ENCODE assay signal across 26 cellular contexts in genomic region chr6:81331526-81331925, GRCh38.
DNase-seq lines count a peak whose midpoint lies in the region; ATAC-seq and TF ChIP-seq lines count a peak whose summit lies in the region.
"Had no signal": no experiment of that assay in that cellular context is flagged by ENCODE, and none has a peak within 500 bp of the region (broad histone marks: within the 10 kb centered on the region; RNA-seq: fewer than 3 reads in every experiment).

No MANE protein-coding gene starts in this region.

- no peak overlapping the region for H3K9ac ChIP-seq in PC-3 (ENCODE audit: low read length)
- H3K9ac ChIP-seq: KMS-11 had no signal

- H3K9me3 Mint-ChIP-seq in WTC11 = peaks cover 2% of the 10 kb centered on the region
- H3K9me3 Mint-ChIP-seq in naive thymus-derived CD8-positive, alpha-beta T cell = peaks cover 0 to 20% (median 0%) of the 10 kb centered on the region in 9 donors
- H3K9me3 Mint-ChIP-seq: type B pancreatic cell had no signal

- H3K4me1 ChIP-seq in ACC112 (ENCODE audit: control insufficient read depth, insufficient read depth, low read length, unreplicated experiment) (peaks cover 11% of the 10 kb centered on the region), PC-3 (ENCODE audit: insufficient read depth, low read length) (no peaks in the 10 kb centered on the region)
- H3K4me1 ChIP-seq: HAP-1, stomach had no signal

- no peaks in the 10 kb centered on the region for H3K4me1 Mint-ChIP-seq in WTC11
- no peaks in the 10 kb centered on the region for H3K4me1 Mint-ChIP-seq in naive thymus-derived CD8-positive, alpha-beta T cell
- H3K4me1 Mint-ChIP-seq: activated CD4-positive, alpha-beta T cell treated with anti-CD3 and anti-CD28 coated beads for 36 hours; activated naive CD4-positive, alpha-beta T cell treated with anti-CD3 and anti-CD28 coated beads, Interleukin-2, amount 10 ng/mL, durations not matched to agents 7 days and 5 days; CD14-positive monocyte; natural killer cell had no signal

- CTCF ChIA-PET in PC-3 (lab: Charles Lee) (no interaction called here), WTC11 (lab: Charles Lee) (no interaction called here)

- H3K79me2 ChIP-seq in ACC112 (ENCODE audit: control insufficient read depth, insufficient read depth, low read length, unreplicated experiment) = no peaks in the 10 kb centered on the region
- no peaks in the 10 kb centered on the region for H3K79me2 ChIP-seq in PC-3 (ENCODE audit: low read length)

- H3K9me2 ChIP-seq in PC-3 (replicated peaks; ENCODE audit: low read length) = no peaks in the 10 kb centered on the region

- H3K27me3 ChIP-seq in ACC112 (ENCODE audit: insufficient read depth, low read length) (no peaks in the 10 kb centered on the region), PC-3 (ENCODE audit: low read length) (no peaks in the 10 kb centered on the region)
- H3K27me3 ChIP-seq: ovary, stomach had no signal

- no peaks in the 10 kb centered on the region for H3F3A ChIP-seq in PC-3 (ENCODE audit: low read length, unreplicated experiment)

- no peaks in the 10 kb centered on the region for H3K9me3 ChIP-seq in PC-3 (ENCODE audit: low read length)
- H3K9me3 ChIP-seq: HAP-1, ovary, stomach had no signal

- no peaks in the 10 kb centered on the region for H3K27me3 Mint-ChIP-seq in WTC11 (ENCODE audit: low read depth)
- no peaks in the 10 kb centered on the region for H3K27me3 Mint-ChIP-seq in naive thymus-derived CD8-positive, alpha-beta T cell
- H3K27me3 Mint-ChIP-seq: activated CD4-positive, alpha-beta T cell treated with anti-CD3 and anti-CD28 coated beads for 36 hours; activated naive CD4-positive, alpha-beta T cell treated with anti-CD3 and anti-CD28 coated beads, Interleukin-2, amount 10 ng/mL, durations not matched to agents 7 days and 5 days; type B pancreatic cell had no signal

- H3K4me2 ChIP-seq in PC-3 (ENCODE audit: low read length) = no peak overlapping the region
- H3K4me2 ChIP-seq: KMS-11, PC-9 had no signal

- ATAC-seq in PC-3 (no peak; the same call in 1 of the 2 replicates), WTC11 (no peak)
- no peak for ATAC-seq in naive thymus-derived CD8-positive, alpha-beta T cell
- ATAC-seq: activated CD4-positive, alpha-beta T cell treated with anti-CD3 and anti-CD28 coated beads for 36 hours; natural killer cell; right cardiac atrium had no signal

- H2AFZ ChIP-seq in ACC112 (ENCODE audit: low read length, unreplicated experiment) (peak overlapping the region; percentile 55), PC-3 (ENCODE audit: low read length) (no peak overlapping the region)
- H2AFZ ChIP-seq: PC-9 had no signal

- H3K4me3 Mint-ChIP-seq in WTC11 = no peak overlapping the region
- H3K4me3 Mint-ChIP-seq in naive thymus-derived CD8-positive, alpha-beta T cell = no peak overlapping the region
- H3K4me3 Mint-ChIP-seq: activated CD4-positive, alpha-beta T cell treated with anti-CD3 and anti-CD28 coated beads for 36 hours; activated naive CD4-positive, alpha-beta T cell treated with anti-CD3 and anti-CD28 coated beads, Interleukin-2, amount 10 ng/mL, durations not matched to agents 7 days and 5 days; CD14-positive monocyte; natural killer cell; type B pancreatic cell had no signal

- H3K36me3 Mint-ChIP-seq in WTC11 = no peaks in the 10 kb centered on the region
- no peaks in the 10 kb centered on the region for H3K36me3 Mint-ChIP-seq in naive thymus-derived CD8-positive, alpha-beta T cell
- H3K36me3 Mint-ChIP-seq: activated naive CD4-positive, alpha-beta T cell treated with anti-CD3 and anti-CD28 coated beads, Interleukin-2, amount 10 ng/mL, durations not matched to agents 7 days and 5 days; CD14-positive monocyte; natural killer cell; type B pancreatic cell had no signal

- BruUV-seq in PC-3 (replicated peaks; lab: Mats Ljungman, UMichigan) = no TSS peak

- H4K20me1 ChIP-seq in PC-3 (ENCODE audit: low read length) = no peaks in the 10 kb centered on the region

- intact Hi-C loops in PC-3 (cut with micrococcal nuclease) = no loop called here
- intact Hi-C loops in head of caudate nucleus (cut with DNase I) = no loop called here

- POLR2A ChIA-PET in PC-3 (lab: Charles Lee; ENCODE audit: unreplicated experiment) (no interaction called here), WTC11 (lab: Charles Lee) (no interaction called here)
- POLR2A ChIA-PET in naive thymus-derived CD8-positive, alpha-beta T cell (lab: Charles Lee) = no interaction called here

- H3K4me3 ChIP-seq in ACC112 (ENCODE audit: low read depth, low read length) (no peak overlapping the region), PC-3 (ENCODE audit: low read length) (no peak overlapping the region), fibroblast of pulmonary artery (replicated peaks; ENCODE audit: low read depth, low read length) (no peak overlapping the region)
- H3K4me3 ChIP-seq: HAP-1, ovary, PC-9, stomach had no signal

- H3K27ac Mint-ChIP-seq in WTC11 = no peak overlapping the region
- H3K27ac Mint-ChIP-seq in naive thymus-derived CD8-positive, alpha-beta T cell = no peak overlapping the region
- H3K27ac Mint-ChIP-seq: activated CD4-positive, alpha-beta T cell treated with anti-CD3 and anti-CD28 coated beads for 36 hours; activated naive CD4-positive, alpha-beta T cell treated with anti-CD3 and anti-CD28 coated beads, Interleukin-2, amount 10 ng/mL, durations not matched to agents 7 days and 5 days; CD14-positive monocyte; natural killer cell; type B pancreatic cell had no signal

- H3K27ac ChIP-seq in ACC112 (ENCODE audit: low read depth, low read length) = peak overlapping the region; percentile 15; the same call in 1 of the 2 replicates
- no peak overlapping the region for H3K27ac ChIP-seq in PC-3 (ENCODE audit: low read length)
- H3K27ac ChIP-seq: KMS-11, ovary, PC-9, stomach had no signal

- no peaks in the 10 kb centered on the region for H3K36me3 ChIP-seq in ACC112 (ENCODE audit: insufficient read depth, low read length)
- no peaks in the 10 kb centered on the region for H3K36me3 ChIP-seq in PC-3 (ENCODE audit: low read depth, low read length)
- H3K36me3 ChIP-seq: HAP-1, ovary, stomach had no signal

- TF ChIP-seq CTCF in PC-3 (conservative IDR thresholded peaks at IDR 0.05; ENCODE audit: low read depth, low read length) (no peak), fibroblast of pulmonary artery (IDR thresholded peaks at IDR 0.05; ENCODE audit: low read length, missing control alignments) (no peak), WTC11 (IDR thresholded peaks at IDR 0.05) (no peak)

- peak; percentile 61 for DNase-seq in GM04504 (ENCODE audit: low read depth)
- peak; percentile 18 for DNase-seq in PC-3
- peak; percentile 14 for DNase-seq in fibroblast of pulmonary artery (ENCODE audit: low read depth)
- no peak for DNase-seq in WTC11 (ENCODE audit: low spot score)
- DNase-seq in head of caudate nucleus = no peak
- no peak for DNase-seq in central memory CD4-positive, alpha-beta T cell
- DNase-seq in naive thymus-derived CD8-positive, alpha-beta T cell = no peak
- DNase-seq: activated CD4-positive, alpha-beta T cell treated with anti-CD3 and anti-CD28 coated beads for 36 hours; activated naive CD4-positive, alpha-beta T cell treated with anti-CD3 and anti-CD28 coated beads, Interleukin-2, amount 10 ng/mL, durations not matched to agents 7 days and 5 days; activated T-cell treated with anti-CD3 and anti-CD28 coated beads, Interleukin-2, amount 50 U/mL, for 48 hours; anterior cingulate cortex; effector CD4-positive, alpha-beta T cell; mesendoderm; natural killer cell; NCI-H1048; NCI-H187 treated with DMSO at 0.1 percent for 48 hours; ovary; PC-9; right cardiac atrium; SHP77; stomach had no signal

TF ChIP-seq in WTC11, 78 proteins besides CTCF, POLR2A, EP300 and RAD21:
- TF ChIP-seq ZNF416 (CRISPR knock-in tag; IDR thresholded peaks at IDR 0.05) = no peak
- TF ChIP-seq CREB1 (CRISPR knock-in tag; IDR thresholded peaks at IDR 0.05) = no peak
- TF ChIP-seq PREB (CRISPR knock-in tag; IDR thresholded peaks at IDR 0.05; ENCODE audit: borderline replicate concordance) = no peak
- no peak for TF ChIP-seq MAX (CRISPR knock-in tag; IDR thresholded peaks at IDR 0.05)
- no peak for TF ChIP-seq EMX1 (CRISPR knock-in tag; IDR thresholded peaks at IDR 0.05)
- no peak for TF ChIP-seq ZNF396 (CRISPR knock-in tag; IDR thresholded peaks at IDR 0.05; ENCODE audit: borderline replicate concordance)

Comparison
In these comparisons a context has a peak if more than half of its experiments do, and no peak if none do; other contexts are left out.
1. DNase-seq: peak in GM04504 (single experiment), PC-3 (single experiment) and fibroblast of pulmonary artery (single experiment); none in WTC11 (single experiment), head of caudate nucleus (0 of 42), central memory CD4-positive, alpha-beta T cell (single experiment) and naive thymus-derived CD8-positive, alpha-beta T cell (0 of 10).